22 cellular contexts compared by ENCODE assay signal in genomic region chr2:239943571-239943970, GRCh38.
"Had no signal": no experiment of that assay in that cellular context is flagged by ENCODE, and none has a peak within 500 bp of the region (broad histone marks: within the 10 kb centered on the region; RNA-seq: fewer than 3 reads in every experiment).

No MANE protein-coding gene starts in this region.

- DNase-seq: activated CD4-positive, alpha-beta memory T cell treated with anti-CD3 and anti-CD28 coated beads for 36 hours; activated naive CD4-positive, alpha-beta T cell; activated naive CD8-positive, alpha-beta T cell treated with anti-CD3 and anti-CD28 coated beads, Interleukin-2, amount 50 U/mL, for 24 hours; activated T-cell treated with anti-CD3 and anti-CD28 coated beads for 4 hours; anterior cingulate cortex; brain microvascular endothelial cell; immature natural killer cell; stimulated activated CD4-positive, alpha-beta T cell treated with anti-CD3 and anti-CD28 coated beads, Interleukin-12 subunit alpha, Interleukin-12 subunit beta, amount 100 ng/mL, for 4 hours; stimulated activated CD4-positive, alpha-beta T cell treated with anti-CD3 and anti-CD28 coated beads, Interleukin-1b, Interleukin-23, amount 100 ng/mL, for 48 hours; stimulated activated naive CD8-positive, alpha-beta T cell treated with anti-CD3 and anti-CD28 coated beads, Interleukin-15, Interleukin-2, amounts not matched to agents 100 U/mL and 50 U/mL, for 24 hours; SW 1271; trophoblast cell had no signal

- H3K4me3 Mint-ChIP-seq: activated CD4-positive, alpha-beta memory T cell treated with anti-CD3 and anti-CD28 coated beads for 36 hours; activated naive CD8-positive, alpha-beta T cell treated with anti-CD3 and anti-CD28 coated beads, Interleukin-2, amount 50 U/mL, for 24 hours; activated T-helper 1 cell treated with anti-CD3 and anti-CD28 coated beads, Interleukin-12 subunit alpha, Interleukin-12 subunit beta, Interleukin-2, Interleukin-4 antibody, amounts not matched to agents 30 ng/mL and 10 ng/mL and 1 ng/mL, durations not matched to agents 14 hours and 24 hours and 36 hours; central memory CD8-positive, alpha-beta T cell; immature natural killer cell; mesothelial cell of epicardium; natural killer cell treated with Interleukin-12 subunit alpha and Interleukin-12 subunit beta and Interleukin-15 and Interleukin-18, amount 100 ng/mL, for 72 hours; T-helper 2 cell treated with Interferon-gamma antibody and Interleukin-4, amounts not matched to agents 5 μg/mL and 100 μg/mL, for 36 hours had no signal

- ATAC-seq: activated naive CD8-positive, alpha-beta T cell treated with anti-CD3 and anti-CD28 coated beads, Interleukin-2, amount 50 U/mL, for 24 hours; esophagus mucosa; gastrocnemius medialis; natural killer cell treated with Interleukin-12 subunit alpha and Interleukin-12 subunit beta and Interleukin-15 and Interleukin-18, amount 100 ng/mL, for 72 hours; stimulated activated naive CD8-positive, alpha-beta T cell treated with anti-CD3 and anti-CD28 coated beads, Interleukin-15, Interleukin-2, amounts not matched to agents 100 U/mL and 50 U/mL, for 24 hours had no signal

- H3K4me3 ChIP-seq: coronary artery, gastrocnemius medialis, lung, vagina had no signal

- H3K9me3 Mint-ChIP-seq: activated CD4-positive, alpha-beta memory T cell treated with anti-CD3 and anti-CD28 coated beads for 36 hours; activated naive CD8-positive, alpha-beta T cell treated with anti-CD3 and anti-CD28 coated beads, Interleukin-2, amount 50 U/mL, for 24 hours; activated T-helper 1 cell treated with anti-CD3 and anti-CD28 coated beads, Interleukin-12 subunit alpha, Interleukin-12 subunit beta, Interleukin-2, Interleukin-4 antibody, amounts not matched to agents 30 ng/mL and 10 ng/mL and 1 ng/mL, durations not matched to agents 14 hours and 24 hours and 36 hours; central memory CD8-positive, alpha-beta T cell; immature natural killer cell; mesothelial cell of epicardium; natural killer cell treated with Interleukin-12 subunit alpha and Interleukin-12 subunit beta and Interleukin-15 and Interleukin-18, amount 100 ng/mL, for 72 hours; T-helper 2 cell treated with Interferon-gamma antibody and Interleukin-4, amounts not matched to agents 5 μg/mL and 100 μg/mL, for 36 hours had no signal

- H3K36me3 ChIP-seq: brain microvascular endothelial cell, gastrocnemius medialis, vagina had no signal

- H3K27me3 Mint-ChIP-seq: activated CD4-positive, alpha-beta memory T cell treated with anti-CD3 and anti-CD28 coated beads for 36 hours; activated naive CD8-positive, alpha-beta T cell treated with anti-CD3 and anti-CD28 coated beads, Interleukin-2, amount 50 U/mL, for 24 hours; central memory CD8-positive, alpha-beta T cell; natural killer cell treated with Interleukin-12 subunit alpha and Interleukin-12 subunit beta and Interleukin-15 and Interleukin-18, amount 100 ng/mL, for 72 hours had no signal

- H3K4me1 ChIP-seq: gastrocnemius medialis, vagina had no signal

- H3K36me3 Mint-ChIP-seq: activated CD4-positive, alpha-beta memory T cell treated with anti-CD3 and anti-CD28 coated beads for 36 hours; immature natural killer cell; mesothelial cell of epicardium; natural killer cell treated with Interleukin-12 subunit alpha and Interleukin-12 subunit beta and Interleukin-15 and Interleukin-18, amount 100 ng/mL, for 72 hours had no signal

- H3K9me3 ChIP-seq: gastrocnemius medialis, vagina had no signal

- H3K27ac Mint-ChIP-seq: activated CD4-positive, alpha-beta memory T cell treated with anti-CD3 and anti-CD28 coated beads for 36 hours; activated naive CD8-positive, alpha-beta T cell treated with anti-CD3 and anti-CD28 coated beads, Interleukin-2, amount 50 U/mL, for 24 hours; activated T-helper 1 cell treated with anti-CD3 and anti-CD28 coated beads, Interleukin-12 subunit alpha, Interleukin-12 subunit beta, Interleukin-2, Interleukin-4 antibody, amounts not matched to agents 30 ng/mL and 10 ng/mL and 1 ng/mL, durations not matched to agents 14 hours and 24 hours and 36 hours; immature natural killer cell; mesothelial cell of epicardium; natural killer cell treated with Interleukin-12 subunit alpha and Interleukin-12 subunit beta and Interleukin-15 and Interleukin-18, amount 100 ng/mL, for 72 hours; T-helper 2 cell treated with Interferon-gamma antibody and Interleukin-4, amounts not matched to agents 5 μg/mL and 100 μg/mL, for 36 hours had no signal

- H3K27me3 ChIP-seq: brain microvascular endothelial cell, gastrocnemius medialis, vagina had no signal
